2 cellular contexts compared by ENCODE assay signal in genomic region chr3:123535580-123535979, GRCh38.
TF ChIP-seq lines count a peak whose summit lies in the region.

No MANE protein-coding gene starts in this region.

TF ChIP-seq in SK-N-SH, 30 proteins besides CTCF, POLR2A, EP300 and RAD21 (continued from another document):
- TF ChIP-seq NFIC (IDR thresholded peaks at IDR 0.05; ENCODE audit: borderline replicate concordance) (no peak), POLR2AphosphoS5 (IDR thresholded peaks at IDR 0.05; ENCODE audit: low read depth, low read length) (no peak), SIN3A (IDR thresholded peaks at IDR 0.05; ENCODE audit: borderline replicate concordance, low read depth, low read length) (no peak), FOXJ3 (CRISPR knock-in tag; IDR thresholded peaks at IDR 0.05) (no peak), TEAD4 (IDR thresholded peaks at IDR 0.05; ENCODE audit: borderline replicate concordance, insufficient read depth) (no peak), PBX3 (IDR thresholded peaks at IDR 0.05) (no peak), RCOR1 (IDR thresholded peaks at IDR 0.05; ENCODE audit: low read length) (no peak), ELF1 (IDR thresholded peaks at IDR 0.05) (no peak), JUND (IDR thresholded peaks at IDR 0.05) (no peak), MXI1 (IDR thresholded peaks at IDR 0.05; ENCODE audit: low read depth, low read length) (no peak), SMC3 (IDR thresholded peaks at IDR 0.05; ENCODE audit: low read depth, low read length) (no peak), CHD2 (IDR thresholded peaks at IDR 0.05; ENCODE audit: low read length, partially characterized antibody) (no peak), GATA2 (CRISPR knock-in tag; IDR thresholded peaks at IDR 0.05) (no peak), REST (IDR thresholded peaks at IDR 0.05; ENCODE audit: low read depth, low read length) (no peak), TAF1 (IDR thresholded peaks at IDR 0.05; ENCODE audit: borderline replicate concordance, low read depth, low read length) (no peak), YY1 (IDR thresholded peaks at IDR 0.05; ENCODE audit: low read depth) (no peak)

TF ChIP-seq in HepG2, 621 proteins besides CTCF, POLR2A, EP300 and RAD21 (continued from another document):
- TF ChIP-seq, protein P1, sequence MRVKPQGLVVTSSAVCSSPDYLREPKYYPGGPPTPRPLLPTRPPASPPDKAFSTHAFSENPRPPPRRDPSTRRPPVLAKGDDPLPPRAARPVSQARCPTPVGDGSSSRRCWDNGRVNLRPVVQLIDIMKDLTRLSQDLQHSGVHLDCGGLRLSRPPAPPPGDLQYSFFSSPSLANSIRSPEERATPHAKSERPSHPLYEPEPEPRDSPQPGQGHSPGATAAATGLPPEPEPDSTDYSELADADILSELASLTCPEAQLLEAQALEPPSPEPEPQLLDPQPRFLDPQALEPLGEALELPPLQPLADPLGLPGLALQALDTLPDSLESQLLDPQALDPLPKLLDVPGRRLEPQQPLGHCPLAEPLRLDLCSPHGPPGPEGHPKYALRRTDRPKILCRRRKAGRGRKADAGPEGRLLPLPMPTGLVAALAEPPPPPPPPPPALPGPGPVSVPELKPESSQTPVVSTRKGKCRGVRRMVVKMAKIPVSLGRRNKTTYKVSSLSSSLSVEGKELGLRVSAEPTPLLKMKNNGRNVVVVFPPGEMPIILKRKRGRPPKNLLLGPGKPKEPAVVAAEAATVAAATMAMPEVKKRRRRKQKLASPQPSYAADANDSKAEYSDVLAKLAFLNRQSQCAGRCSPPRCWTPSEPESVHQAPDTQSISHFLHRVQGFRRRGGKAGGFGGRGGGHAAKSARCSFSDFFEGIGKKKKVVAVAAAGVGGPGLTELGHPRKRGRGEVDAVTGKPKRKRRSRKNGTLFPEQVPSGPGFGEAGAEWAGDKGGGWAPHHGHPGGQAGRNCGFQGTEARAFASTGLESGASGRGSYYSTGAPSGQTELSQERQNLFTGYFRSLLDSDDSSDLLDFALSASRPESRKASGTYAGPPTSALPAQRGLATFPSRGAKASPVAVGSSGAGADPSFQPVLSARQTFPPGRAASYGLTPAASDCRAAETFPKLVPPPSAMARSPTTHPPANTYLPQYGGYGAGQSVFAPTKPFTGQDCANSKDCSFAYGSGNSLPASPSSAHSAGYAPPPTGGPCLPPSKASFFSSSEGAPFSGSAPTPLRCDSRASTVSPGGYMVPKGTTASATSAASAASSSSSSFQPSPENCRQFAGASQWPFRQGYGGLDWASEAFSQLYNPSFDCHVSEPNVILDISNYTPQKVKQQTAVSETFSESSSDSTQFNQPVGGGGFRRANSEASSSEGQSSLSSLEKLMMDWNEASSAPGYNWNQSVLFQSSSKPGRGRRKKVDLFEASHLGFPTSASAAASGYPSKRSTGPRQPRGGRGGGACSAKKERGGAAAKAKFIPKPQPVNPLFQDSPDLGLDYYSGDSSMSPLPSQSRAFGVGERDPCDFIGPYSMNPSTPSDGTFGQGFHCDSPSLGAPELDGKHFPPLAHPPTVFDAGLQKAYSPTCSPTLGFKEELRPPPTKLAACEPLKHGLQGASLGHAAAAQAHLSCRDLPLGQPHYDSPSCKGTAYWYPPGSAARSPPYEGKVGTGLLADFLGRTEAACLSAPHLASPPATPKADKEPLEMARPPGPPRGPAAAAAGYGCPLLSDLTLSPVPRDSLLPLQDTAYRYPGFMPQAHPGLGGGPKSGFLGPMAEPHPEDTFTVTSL (CRISPR knock-in tag; IDR thresholded peaks at IDR 0.05; ENCODE audit: borderline replicate concordance) = no peak
- TF ChIP-seq ZNF720 (CRISPR knock-in tag; IDR thresholded peaks at IDR 0.05) (no peak), HCFC1 (IDR thresholded peaks at IDR 0.05; ENCODE audit: low read depth, low read length) (no peak), ZBTB7A (CRISPR knock-in tag; IDR thresholded peaks at IDR 0.05) (no peak), PLSCR1 (CRISPR knock-in tag; IDR thresholded peaks at IDR 0.05; ENCODE audit: borderline replicate concordance) (no peak)
